ENCODE assay signal across 22 cellular contexts in genomic region chr2:70718736-70719135, GRCh38. TPM values are rescaled to one million over a fixed set of nuclear protein-coding genes. Genes with fewer than 3 reads are reported as not detected.
"Had no signal": no experiment of that assay in that cellular context is flagged by ENCODE, and none has a peak within 500 bp of the region (broad histone marks: within the 10 kb centered on the region; RNA-seq: fewer than 3 reads in every experiment).

No MANE protein-coding gene starts in this region.

- H3K9me3 ChIP-seq: SJSA1 had no signal

- DNase-seq: IMR-90, Karpas-422, KG1, MM.1S, NCI-H1092 treated with DMSO at 0.1 percent for 48 hours, NCI-H1436, NCI-H187, NCI-H2029, NCI-H2081 treated with DMSO at 0.1 percent for 48 hours, NCI-H2171, NCI-H226, NCI-H446, NCI-H510A, NCI-H524 treated with DMSO at 0.1 percent for 48 hours, NCI-H69, NCI-H774, Right ventricle myocardium superior, RPMI8226, SIG-M5 had no signal

- H3K4me1 ChIP-seq: SJSA1 had no signal

- H3K4me3 ChIP-seq: SJSA1, SK-N-MC had no signal

- H3K27ac ChIP-seq: SJSA1, SK-N-MC had no signal

- ATAC-seq: HepG2 had no signal

- H3K36me3 ChIP-seq: SJSA1 had no signal

RNA-seq across cellular contexts. Expression of gene ADD2, which starts 49.3 kb away (rescaled TPM):
- total RNA-seq: IMR-90, SJSA1 had no signal
- polyA plus RNA-seq: IMR-90 had no signal
